In genomic region chr1:222811671-222812070, GRCh38 we compare ENCODE assay signal across 23 cellular contexts. TPM values are rescaled to one million over a fixed set of nuclear protein-coding genes. Genes with fewer than 3 reads are reported as not detected.
A peak's percentile ranks its signal among the peaks of the same experiment; 100 is the strongest.
DNase-seq lines count a peak whose midpoint lies in the region; ATAC-seq, FAIRE-seq and TF ChIP-seq lines count a peak whose summit lies in the region.
"Had no signal": no experiment of that assay in that cellular context is flagged by ENCODE, and none has a peak within 500 bp of the region (broad histone marks: within the 10 kb centered on the region; RNA-seq: fewer than 3 reads in every experiment).

No MANE protein-coding gene starts in this region.

- H3K27me3 Mint-ChIP-seq in neural crest cell (ENCODE audit: low read depth) = no peaks in the 10 kb centered on the region
- H3K27me3 Mint-ChIP-seq: B cell had no signal

- H3K79me2 ChIP-seq in HepG2 (ENCODE audit: insufficient read depth, low read length) = peaks cover 7% of the 10 kb centered on the region

- H3K4me3 Mint-ChIP-seq in neural crest cell = peak overlapping the region; percentile 31
- H3K4me3 Mint-ChIP-seq: B cell; CD8-positive, alpha-beta T cell had no signal

- CTCF ChIA-PET in HEK293 (lab: Yijun Ruan, JAX) = interaction anchor here (0.6 kb wide), 1 partner anchor 30 kb away, joined by 3 read pairs; no protein-coding TSS in a partner anchor
- CTCF ChIA-PET in HepG2 (lab: Yijun Ruan, JAX; ENCODE audit: low intra/inter-chr PET ratio, low total read pairs) = no interaction called here

- WGBS in HepG2 (ENCODE audit: low lambda C conversion rate) = 44% methylated on average over 4 of the region's 4 CpGs
- WGBS in small intestine, 3 donors = 34 to 67% (median 50%) methylated on average over 4 of the region's 4 CpGs

- H3K27ac Mint-ChIP-seq in neural crest cell (ENCODE audit: unreplicated experiment) = no peak overlapping the region
- H3K27ac Mint-ChIP-seq: B cell; CD4-positive, alpha-beta T cell; CD8-positive, alpha-beta T cell had no signal

- H3K9me3 ChIP-seq in HEK293 (ENCODE audit: control insufficient read depth, insufficient read depth, low read depth, low read length) (no peaks in the 10 kb centered on the region), HepG2 (ENCODE audit: low read length) (no peaks in the 10 kb centered on the region), small intestine (ENCODE audit: control insufficient read depth, low read depth) (no peaks in the 10 kb centered on the region)
- H3K9me3 ChIP-seq: A549; BLaER1 treated with 17β-estradiol and CSF1 and Interleukin-3, amounts not matched to agents 10 nM and 100 nM; Caco-2 had no signal

- H3K27me3 ChIP-seq in HepG2 (ENCODE audit: control insufficient read depth in 1 of 2, insufficient read depth in 2 of 2, low read length in 2 of 2) (no peaks in the 10 kb centered on the region; a peak in 1 of 5 replicates), small intestine (ENCODE audit: control insufficient read depth in 2 of 2, insufficient read depth in 2 of 2, low read length in 2 of 2) (no peaks in the 10 kb centered on the region)
- H3K27me3 ChIP-seq: BLaER1 treated with 17β-estradiol and CSF1 and Interleukin-3, amounts not matched to agents 10 nM and 100 nM had no signal

- FAIRE-seq in HepG2 (lab: Jason Lieb, UNC) (peak; percentile 78), small intestine (lab: Jason Lieb, UNC) (no peak)
- FAIRE-seq: A549, D721Med, G401.6, GM12878, GM12892, GM18507 had no signal

- H3K27ac ChIP-seq in HEK293 (ENCODE audit: extremely low read depth, low read depth, low read length) = no peak overlapping the region
- peak overlapping the region; percentile 16 for H3K27ac ChIP-seq in HepG2 (ENCODE audit: extremely low read length, insufficient read depth, low read length)
- H3K27ac ChIP-seq in small intestine (ENCODE audit: low read depth in 1 of 2, low read length in 1 of 2) = no peak overlapping the region
- H3K27ac ChIP-seq: 22Rv1; A549; BLaER1 treated with 17β-estradiol and CSF1 and Interleukin-3, amounts not matched to agents 10 nM and 100 nM; C4-2B had no signal

- peak overlapping the region; percentile 59 for H3K4me2 ChIP-seq in HepG2 (ENCODE audit: low read depth, low read length)
- H3K4me2 ChIP-seq: A549; BLaER1 treated with 17β-estradiol and CSF1 and Interleukin-3, amounts not matched to agents 10 nM and 100 nM had no signal

- ATAC-seq in HepG2 = peak; percentile 16; the same call in 2 of the 3 replicates
- ATAC-seq in left lobe of liver = no peak
- ATAC-seq: A549; CD8-positive, alpha-beta T cell; GM12878 had no signal

- POLR2A ChIA-PET in HEK293 (lab: Yijun Ruan, JAX) (no interaction called here), HepG2 (lab: Yijun Ruan, JAX) (interaction anchor here (0.7 kb wide), 1 partner anchor 14 kb away, joined by 4 read pairs; no protein-coding TSS in a partner anchor)

- in situ Hi-C loops in HepG2 (cut with HindIII; ENCODE audit: extremely low pct_ligation_motif_present, low pct_unique_long_range_greater_than_20kb) = no loop called here

- intact Hi-C loops in HepG2 (cut with micrococcal nuclease; ENCODE audit: unreplicated experiment) = no loop called here

- no peak for TF ChIP-seq POLR2A in HepG2 (IDR thresholded peaks at IDR 0.05; ENCODE audit: insufficient read depth in 1 of 2, low read depth in 2 of 2, low read length in 2 of 2)

- TF ChIP-seq RAD21 in HepG2 (CRISPR knock-in tag; IDR thresholded peaks at IDR 0.05) = no peak

- H3K4me1 Mint-ChIP-seq in neural crest cell = peaks cover 23% of the 10 kb centered on the region

- DNase-seq in HepG2 (ENCODE audit: low spot score) (no peak), neural crest cell (ENCODE audit: low read depth, low spot score) (no peak), small intestine (peak; percentile 72), iPS-NIHi7 (ENCODE audit: extremely low spot score) (no peak), left lobe of liver (ENCODE audit: low spot score) (no peak), GF-D8 (lab: John Stamatoyannopoulos, UW) (no peak)
- DNase-seq: AML-193; Caco-2; Calu3; CD4-positive, alpha-beta T cell; CD8-positive, alpha-beta T cell; DMS79 treated with DMSO at 0.1 percent for 48 hours had no signal

- TF ChIP-seq CTCF in HEK293 (tag by site-specific recombination; IDR thresholded peaks at IDR 0.05) = no peak
- TF ChIP-seq CTCF in HepG2 (CRISPR knock-in tag; IDR thresholded peaks at IDR 0.05) = no peak
- no peak for TF ChIP-seq CTCF in neural crest cell (conservative IDR thresholded peaks at IDR 0.05)

- H3K4me1 ChIP-seq in HEK293 (ENCODE audit: control insufficient read depth, insufficient read depth, low read length) (peaks cover 3% of the 10 kb centered on the region), HepG2 (ENCODE audit: insufficient read depth, low read length) (peaks cover 58% of the 10 kb centered on the region), small intestine (ENCODE audit: control insufficient read depth in 2 of 2, insufficient read depth in 1 of 2, low read depth in 1 of 2, low read length in 1 of 2) (peaks cover 0 to 3% of the 10 kb centered on the region in 2 donors)

- no peaks in the 10 kb centered on the region for H4K20me1 ChIP-seq in HepG2 (ENCODE audit: insufficient read depth, low read length)
- H4K20me1 ChIP-seq: BLaER1 treated with 17β-estradiol and CSF1 and Interleukin-3, amounts not matched to agents 10 nM and 100 nM had no signal

- no peak overlapping the region for H2AFZ ChIP-seq in HepG2 (ENCODE audit: low read length)

- H3K9ac ChIP-seq in HepG2 (ENCODE audit: insufficient read depth, low read depth, low read length) = no peak overlapping the region
- H3K9ac ChIP-seq: BLaER1 treated with 17β-estradiol and CSF1 and Interleukin-3, amounts not matched to agents 10 nM and 100 nM had no signal

- no TSS peak for BruUV-seq in HepG2 (replicated peaks; lab: Mats Ljungman, UMichigan)

- H3K4me3 ChIP-seq in HEK293 (ENCODE audit: low read depth, low read length) (no peak overlapping the region), HepG2 (replicated peaks in 1 of 3; ENCODE audit: insufficient read depth in 1 of 3, low read depth in 2 of 3, low read length in 3 of 3) (no peak overlapping the region; a peak in 1 of 6 replicates), small intestine (ENCODE audit: low read depth in 1 of 2, low read length in 2 of 2) (no peak overlapping the region)
- H3K4me3 ChIP-seq: A549; BLaER1 treated with 17β-estradiol and CSF1 and Interleukin-3, amounts not matched to agents 10 nM and 100 nM; GM12878 had no signal

- TF ChIP-seq EP300 in HepG2 (IDR thresholded peaks at IDR 0.05; ENCODE audit: low read depth in 2 of 2, low read length in 2 of 2) = peak in 1 of 2 experiments; percentile 42; a peak in 1 of 4 replicates
- TF ChIP-seq EP300 in HepG2 (CRISPR knock-in tag; IDR thresholded peaks at IDR 0.05; ENCODE audit: borderline replicate concordance) = no peak

- no peaks in the 10 kb centered on the region for H3K36me3 Mint-ChIP-seq in neural crest cell (ENCODE audit: low read depth)

- H3K9me3 Mint-ChIP-seq in neural crest cell = no peaks in the 10 kb centered on the region
- H3K9me3 Mint-ChIP-seq: CD4-positive, alpha-beta T cell; CD8-positive, alpha-beta T cell had no signal

- H3K36me3 ChIP-seq in HEK293 (ENCODE audit: control insufficient read depth in 2 of 2, insufficient read depth in 1 of 2, low read length in 2 of 2) = no peaks in the 10 kb centered on the region
- H3K36me3 ChIP-seq in HepG2 (replicated peaks in 1 of 2; ENCODE audit: control insufficient read depth in 1 of 2, insufficient read depth in 2 of 2, low read length in 2 of 2) = no peaks in the 10 kb centered on the region
- no peaks in the 10 kb centered on the region for H3K36me3 ChIP-seq in small intestine (ENCODE audit: control insufficient read depth in 2 of 2, insufficient read depth in 2 of 2, low read length in 2 of 2)
- H3K36me3 ChIP-seq: BLaER1 treated with 17β-estradiol and CSF1 and Interleukin-3, amounts not matched to agents 10 nM and 100 nM had no signal

TF ChIP-seq in HEK293, 187 proteins besides CTCF, POLR2A, EP300 and RAD21 (continues in another document):
- no peak for TF ChIP-seq ZNF184 (tag by site-specific recombination; IDR thresholded peaks at IDR 0.05)
- TF ChIP-seq ZNF560 (tag by site-specific recombination; IDR thresholded peaks at IDR 0.05; ENCODE audit: borderline replicate concordance) = no peak
- no peak for TF ChIP-seq ZNF114 (tag by site-specific recombination; IDR thresholded peaks at IDR 0.05)
- no peak for TF ChIP-seq ZNF391 (tag by site-specific recombination; IDR thresholded peaks at IDR 0.05; ENCODE audit: borderline replicate concordance, low read depth)

TF ChIP-seq in HepG2, 621 proteins besides CTCF, POLR2A, EP300 and RAD21 (continues in another document):
- TF ChIP-seq, protein P1, sequence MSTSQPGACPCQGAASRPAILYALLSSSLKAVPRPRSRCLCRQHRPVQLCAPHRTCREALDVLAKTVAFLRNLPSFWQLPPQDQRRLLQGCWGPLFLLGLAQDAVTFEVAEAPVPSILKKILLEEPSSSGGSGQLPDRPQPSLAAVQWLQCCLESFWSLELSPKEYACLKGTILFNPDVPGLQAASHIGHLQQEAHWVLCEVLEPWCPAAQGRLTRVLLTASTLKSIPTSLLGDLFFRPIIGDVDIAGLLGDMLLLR (CRISPR knock-in tag; IDR thresholded peaks at IDR 0.05) = no peak

RNA-seq across cellular contexts. Expression of gene DISP1, which starts 3.2 kb away (rescaled TPM):
- total RNA-seq in HepG2 (2016; rRNA removed; fragmentation: Illumina TruSeq; extraction: Trizol) (1.2 and 1.9 TPM in 2 replicates), neural crest cell (11.8 and 13.6 TPM in 2 replicates), left lobe of liver (3.4 TPM)
- total RNA-seq in HepG2 (2016; cell fraction: cytosol; rRNA removed; fragmentation: Illumina TruSeq; extraction: Trizol; ENCODE audit: low read depth) = 1.3 and 2.3 TPM in 2 replicates
- total RNA-seq in HepG2 (2016; cell fraction: insoluble cytoplasmic fraction; rRNA removed; fragmentation: Illumina TruSeq; extraction: Trizol) = 1.1 and 1.8 TPM in 2 replicates
- 0.83 and 0.87 TPM in 2 replicates for total RNA-seq in HepG2 (2016; cell fraction: membrane; rRNA removed; fragmentation: Illumina TruSeq; extraction: Trizol)
- 2.7 and 3.4 TPM in 2 replicates for total RNA-seq in HepG2 (2016; cell fraction: nucleus; rRNA removed; fragmentation: Illumina TruSeq; extraction: Trizol)
- polyA plus RNA-seq in HepG2 (2011; rRNA removed) (1.8 and 2.0 TPM in 2 replicates), small intestine (1 to 10 TPM; 2.3 to 3.8 (median 2.7) TPM)
- 1.5 and 2.1 TPM in 2 replicates for polyA plus RNA-seq in HepG2 (2011; cell fraction: cytosol; rRNA removed)
- polyA plus RNA-seq in HepG2 (2011; cell fraction: nucleus; rRNA removed) = 3.3 and 3.6 TPM in 2 replicates
- polyA plus RNA-seq in HepG2 (2012) = 1.3 and 2.0 TPM in 2 replicates
- polyA plus RNA-seq in HepG2 (2016; cell fraction: cytosol; fragmentation: Illumina TruSeq; extraction: Trizol; ENCODE audit: low read depth) = 0.15 and 0.40 TPM in 2 replicates
- polyA plus RNA-seq in HepG2 (2016; cell fraction: insoluble cytoplasmic fraction; fragmentation: Illumina TruSeq; extraction: Trizol; ENCODE audit: low read depth) = 0.84 and 1.1 TPM in 2 replicates
- 0.19 and 0.37 TPM in 2 replicates for polyA plus RNA-seq in HepG2 (2016; cell fraction: membrane; fragmentation: Illumina TruSeq; extraction: Trizol; ENCODE audit: low read depth)
- polyA plus RNA-seq in HepG2 (2016; cell fraction: nucleus; fragmentation: Illumina TruSeq; extraction: Trizol; ENCODE audit: insufficient read depth, low read depth) = 2.4 and 3.5 TPM in 2 replicates
- 20.5 and 35.1 TPM in 2 replicates for polyA minus RNA-seq in HepG2 (2011; rRNA and poly(A)+ RNA removed; ENCODE audit: low replicate concordance)
- polyA minus RNA-seq in HepG2 (2011; cell fraction: cytosol; rRNA and poly(A)+ RNA removed) = 2.0 and 2.4 TPM in 2 replicates
- polyA minus RNA-seq in HepG2 (2011; cell fraction: nucleus; rRNA and poly(A)+ RNA removed) = 7.2 and 9.3 TPM in 2 replicates

Comparison
In these comparisons a context has a peak if more than half of its experiments do, and no peak if none do; other contexts are left out.
1. Of the 63 proteins assayed by ChIP-seq in both HepG2 and HEK293: peak only in HepG2: ZNF292 and ZNF629; only in HEK293: ZBTB20; in both: none; in neither: 60.